In genomic region chr2:148658807-148659722, GRCh38 we compare ENCODE assay signal across 9 cellular contexts. TPM values are rescaled to one million over a fixed set of nuclear protein-coding genes. Genes with fewer than 3 reads are reported as not detected.
DNase-seq lines count a peak whose midpoint lies in the region; ATAC-seq and TF ChIP-seq lines count a peak whose summit lies in the region.
"Had no signal": no experiment of that assay in that cellular context is flagged by ENCODE, and none has a peak within 500 bp of the region (broad histone marks: within the 10 kb centered on the region; RNA-seq: fewer than 3 reads in every experiment).

No MANE protein-coding gene starts in this region.

- peaks cover 76% of the 10 kb centered on the region for H3K4me1 ChIP-seq in left ventricle myocardium inferior

- peaks cover 3% of the 10 kb centered on the region for H3K9me3 Mint-ChIP-seq in CD4-positive, alpha-beta T cell
- peaks cover 5% of the 10 kb centered on the region for H3K9me3 Mint-ChIP-seq in activated CD4-positive, alpha-beta memory T cell treated with anti-CD3 and anti-CD28 coated beads for 36 hours
- H3K9me3 Mint-ChIP-seq in natural killer cell treated with Interleukin-12 subunit alpha and Interleukin-12 subunit beta and Interleukin-15 and Interleukin-18, amount 100 ng/mL, for 72 hours: no peaks in the 10 kb centered on the region

- peaks cover 91% of the 10 kb centered on the region for H3K4me1 Mint-ChIP-seq in CD4-positive, alpha-beta T cell (ENCODE audit: low read depth)
- H3K4me1 Mint-ChIP-seq in activated CD4-positive, alpha-beta memory T cell treated with anti-CD3 and anti-CD28 coated beads for 36 hours (ENCODE audit: low read depth): peaks cover 74% of the 10 kb centered on the region
- H3K4me1 Mint-ChIP-seq in natural killer cell treated with Interleukin-12 subunit alpha and Interleukin-12 subunit beta and Interleukin-15 and Interleukin-18, amount 100 ng/mL, for 72 hours (ENCODE audit: low read depth in 2 of 2): peaks cover 46 to 49% of the 10 kb centered on the region in 2 donors

- no peaks in the 10 kb centered on the region for H3K9me3 ChIP-seq in CD4-positive, alpha-beta T cell (ENCODE audit: control insufficient read depth, low read length)
- H3K9me3 ChIP-seq in left ventricle myocardium inferior (replicated peaks): no peaks in the 10 kb centered on the region

- peak overlapping the region; percentile 69 for H3K4me3 Mint-ChIP-seq in CD4-positive, alpha-beta T cell
- H3K4me3 Mint-ChIP-seq in activated CD4-positive, alpha-beta memory T cell treated with anti-CD3 and anti-CD28 coated beads for 36 hours: peak overlapping the region; percentile 35
- H3K4me3 Mint-ChIP-seq in natural killer cell treated with Interleukin-12 subunit alpha and Interleukin-12 subunit beta and Interleukin-15 and Interleukin-18, amount 100 ng/mL, for 72 hours: peak overlapping the region; percentile 48

- POLR2A ChIA-PET in CD4-positive, alpha-beta T cell (lab: Charles Lee): interaction anchor here (0.7 to 3.8 kb wide), 2 partner anchors 9 to 13 kb away, joined by 4 to 44 read pairs; no protein-coding TSS in a partner anchor
- POLR2A ChIA-PET in activated CD4-positive, alpha-beta memory T cell treated with anti-CD3 and anti-CD28 coated beads for 36 hours (lab: Charles Lee): interaction anchor here (0.6 kb wide), 1 partner anchor 15 kb away, joined by 3 read pairs; no protein-coding TSS in a partner anchor

- H3K27me3 ChIP-seq in CD4-positive, alpha-beta T cell (ENCODE audit: control insufficient read depth, insufficient read depth, low read length): no peaks in the 10 kb centered on the region
- H3K27me3 ChIP-seq in left ventricle myocardium inferior (ENCODE audit: low read depth): no peaks in the 10 kb centered on the region

- DNase-seq in CD4-positive, alpha-beta T cell: no peak
- DNase-seq in activated CD4-positive, alpha-beta memory T cell treated with anti-CD3 and anti-CD28 coated beads for 36 hours: no peak
- DNase-seq in natural killer cell treated with Interleukin-12 subunit alpha and Interleukin-12 subunit beta and Interleukin-15 and Interleukin-18, amount 100 ng/mL, for 72 hours (ENCODE audit: low spot score): no peak
- no peak for DNase-seq in left ventricle myocardium inferior
- no peak for DNase-seq in GM03348 (ENCODE audit: low spot score)
- DNase-seq in stimulated activated CD8-positive, alpha-beta memory T cell treated with anti-CD3 and anti-CD28 coated beads, Interleukin-4, amount 100 ng/mL, for 48 hours: no peak

- no peak for TF ChIP-seq CTCF in CD4-positive, alpha-beta T cell (IDR thresholded peaks at IDR 0.05)
- no peak for TF ChIP-seq CTCF in left ventricle myocardium inferior (IDR thresholded peaks at IDR 0.05; ENCODE audit: borderline replicate concordance)

- peak overlapping the region; percentile 36 for H3K27ac ChIP-seq in CD4-positive, alpha-beta T cell (ENCODE audit: low read depth, low read length)
- H3K27ac ChIP-seq in left ventricle myocardium inferior (replicated peaks): no peak overlapping the region

- intact Hi-C loops in CD4-positive, alpha-beta T cell (cut with DNase I, micrococcal nuclease): loop anchor here in 1 of 2 experiments (1.0 kb wide), 1 partner anchor 13 kb away; no protein-coding TSS in a partner anchor
- intact Hi-C loops in activated CD4-positive, alpha-beta memory T cell treated with anti-CD3 and anti-CD28 coated beads for 36 hours (cut with micrococcal nuclease): loop anchor here (1.0 to 5.0 kb wide), 3 partner anchors 8 to 68 kb away; no protein-coding TSS in a partner anchor
- intact Hi-C loops in left ventricle myocardium inferior (cut with micrococcal nuclease): no loop called here

- peaks cover 14% of the 10 kb centered on the region for H3K36me3 Mint-ChIP-seq in CD4-positive, alpha-beta T cell (ENCODE audit: low read depth)
- peaks cover 8% of the 10 kb centered on the region for H3K36me3 Mint-ChIP-seq in activated CD4-positive, alpha-beta memory T cell treated with anti-CD3 and anti-CD28 coated beads for 36 hours
- H3K36me3 Mint-ChIP-seq in natural killer cell treated with Interleukin-12 subunit alpha and Interleukin-12 subunit beta and Interleukin-15 and Interleukin-18, amount 100 ng/mL, for 72 hours: no peaks in the 10 kb centered on the region

- H3K27ac Mint-ChIP-seq in CD4-positive, alpha-beta T cell: peak overlapping the region; percentile 80
- peak overlapping the region; percentile 75 for H3K27ac Mint-ChIP-seq in activated CD4-positive, alpha-beta memory T cell treated with anti-CD3 and anti-CD28 coated beads for 36 hours
- peak overlapping the region; percentile 64 to 73 for H3K27ac Mint-ChIP-seq in natural killer cell treated with Interleukin-12 subunit alpha and Interleukin-12 subunit beta and Interleukin-15 and Interleukin-18, amount 100 ng/mL, for 72 hours

- CTCF ChIA-PET in CD4-positive, alpha-beta T cell (lab: Charles Lee): no interaction called here
- CTCF ChIA-PET in activated CD4-positive, alpha-beta memory T cell treated with anti-CD3 and anti-CD28 coated beads for 36 hours (lab: Charles Lee): no interaction called here

- H3K27me3 Mint-ChIP-seq in CD4-positive, alpha-beta T cell: no peaks in the 10 kb centered on the region
- no peaks in the 10 kb centered on the region for H3K27me3 Mint-ChIP-seq in activated CD4-positive, alpha-beta memory T cell treated with anti-CD3 and anti-CD28 coated beads for 36 hours
- H3K27me3 Mint-ChIP-seq in natural killer cell treated with Interleukin-12 subunit alpha and Interleukin-12 subunit beta and Interleukin-15 and Interleukin-18, amount 100 ng/mL, for 72 hours: no peaks in the 10 kb centered on the region

- H3K36me3 ChIP-seq in left ventricle myocardium inferior: no peaks in the 10 kb centered on the region

- peak; percentile 88 for ATAC-seq in CD4-positive, alpha-beta T cell (ENCODE audit: poor library complexity)
- ATAC-seq in GM19455 (IDR thresholded peaks at IDR 0.05; ENCODE audit: unreplicated experiment): peak; percentile 98
- peak; percentile 98 for ATAC-seq in HG03432 (IDR thresholded peaks at IDR 0.05; ENCODE audit: unreplicated experiment)
- ATAC-seq in natural killer cell treated with Interleukin-12 subunit alpha and Interleukin-12 subunit beta and Interleukin-15 and Interleukin-18, amount 100 ng/mL, for 72 hours: peak; percentile 57 to 91
- ATAC-seq: HCT116 had no signal

- H3K4me3 ChIP-seq in left ventricle myocardium inferior: no peak overlapping the region

RNA-seq across cellular contexts. Expression of gene EPC2, which starts 14.5 kb away (rescaled TPM):
- total RNA-seq in CD4-positive, alpha-beta T cell: 10 to 100 TPM; 79.6 to 85.5 TPM
- 10 to 100 TPM; 16.7 to 16.9 TPM for total RNA-seq in activated CD4-positive, alpha-beta memory T cell treated with anti-CD3 and anti-CD28 coated beads for 36 hours
- 10 to 100 TPM; 27.1 to 33.1 TPM for total RNA-seq in natural killer cell treated with Interleukin-12 subunit alpha and Interleukin-12 subunit beta and Interleukin-15 and Interleukin-18, amount 100 ng/mL, for 72 hours
- 22.0 TPM for total RNA-seq in left ventricle myocardium inferior
